Comparison of ENCODE assay signal across 15 cellular contexts in the genomic region with DNA sequence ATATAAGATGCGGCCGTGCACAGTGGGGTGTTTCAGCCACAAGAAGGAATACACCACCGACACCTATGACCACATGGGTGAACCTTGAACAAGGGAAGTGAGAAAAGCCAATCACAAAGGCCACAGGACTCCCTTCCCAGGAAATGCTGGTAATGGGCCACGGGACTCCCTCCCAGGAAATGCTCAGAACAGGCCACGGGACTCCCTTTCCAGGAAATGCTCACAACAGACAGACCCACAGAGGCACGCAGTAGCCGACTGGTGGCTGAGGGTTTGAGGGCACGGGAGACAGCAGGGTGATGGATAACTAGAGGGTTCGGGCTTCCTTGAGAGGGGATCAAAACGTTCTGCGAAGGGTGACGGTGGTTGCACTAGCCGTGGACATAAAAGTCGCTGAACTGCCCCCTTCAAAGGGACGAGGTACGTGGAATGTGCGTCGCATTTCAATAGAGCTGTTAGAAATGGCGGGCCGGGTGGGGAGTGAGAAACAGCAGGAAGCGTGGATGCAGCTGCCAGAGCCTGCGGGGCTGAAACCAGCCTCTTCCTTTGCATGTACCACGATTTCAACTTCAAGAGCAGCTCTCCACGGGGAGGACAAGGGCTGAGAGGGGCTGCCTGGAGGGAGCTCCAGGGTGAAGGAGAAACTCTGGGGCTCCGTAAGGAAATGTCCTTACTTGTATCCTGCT.
DNase-seq lines count a peak whose midpoint lies in the region; ATAC-seq, FAIRE-seq and TF ChIP-seq lines count a peak whose summit lies in the region.
"Had no signal": no experiment of that assay in that cellular context is flagged by ENCODE, and none has a peak within 500 bp of the region (broad histone marks: within the 10 kb centered on the region; RNA-seq: fewer than 3 reads in every experiment).

No MANE protein-coding gene starts in this region.

- no peak overlapping the region for H2BK20ac ChIP-seq in H9 (ENCODE audit: low read depth, low read length, poor library complexity, severe bottlenecking)

- H3K9me3 ChIP-seq in BE2C, result no peaks in the 10 kb centered on the region; the same call in 1 of the 2 replicates
- no peaks in the 10 kb centered on the region for H3K9me3 ChIP-seq in H9 (ENCODE audit: control insufficient read depth, low read depth, low read length)
- H3K9me3 ChIP-seq in GM12878 (replicated peaks; ENCODE audit: control insufficient read depth, insufficient read depth, low read length), result no peaks in the 10 kb centered on the region
- H3K9me3 ChIP-seq in lower lobe of right lung, result no peaks in the 10 kb centered on the region
- H3K9me3 ChIP-seq: breast epithelium had no signal

- TF ChIP-seq RAD21 in GM12878 (IDR thresholded peaks at IDR 0.05; ENCODE audit: insufficient read depth, low read depth, low read length), result no peak

- H3K4me1 ChIP-seq in BE2C, result no peaks in the 10 kb centered on the region
- peaks cover 2% of the 10 kb centered on the region; the same call in 1 of the 2 replicates for H3K4me1 ChIP-seq in H9 (ENCODE audit: insufficient read depth, low read length)
- peaks cover 19% of the 10 kb centered on the region for H3K4me1 ChIP-seq in GM12878 (ENCODE audit: control insufficient read depth, insufficient read depth, low read length)
- H3K4me1 ChIP-seq in lower lobe of right lung, result peaks cover 9% of the 10 kb centered on the region
- H3K4me1 ChIP-seq: breast epithelium had no signal

- H3K27me3 Mint-ChIP-seq in H9 (ENCODE audit: low read depth), result no peaks in the 10 kb centered on the region

- no peaks in the 10 kb centered on the region for H3K23me2 ChIP-seq in H9 (ENCODE audit: insufficient read length, low read depth, low read length, poor library complexity, severe bottlenecking)

- H3K18ac ChIP-seq in H9 (ENCODE audit: insufficient read length, low read depth, low read length), result no peak overlapping the region

- no peak overlapping the region for H2AK5ac ChIP-seq in H9 (ENCODE audit: insufficient read length, low read length)

- no peak overlapping the region for H3T11ph ChIP-seq in H9 (ENCODE audit: low read length)

- no peak overlapping the region for H4K8ac ChIP-seq in H9 (replicated peaks; ENCODE audit: insufficient read length, low read depth, low read length)

- no peak overlapping the region; a peak in 1 of 5 replicates for H3K4me3 Mint-ChIP-seq in H9

- H3K56ac ChIP-seq in H9 (ENCODE audit: insufficient read length, low read depth, low read length), result no peak overlapping the region

- POLR2A ChIA-PET in GM12878 (lab: Charles Lee), result no interaction called here

- no peak for FAIRE-seq in GM12878 (lab: Jason Lieb, UNC)

- H3K4me2 ChIP-seq in H9 (ENCODE audit: insufficient read depth, insufficient read length, low read length) (no peak overlapping the region), GM12878 (ENCODE audit: control insufficient read depth, insufficient read depth) (no peak overlapping the region)

- H3K27ac Mint-ChIP-seq in H9, result peak overlapping the region; percentile 39 to 92 (median 70); a peak in 6 of 7 replicates

- H4K5ac ChIP-seq in H9 (ENCODE audit: insufficient read length, low read depth, low read length), result no peak overlapping the region

- SMC1A ChIA-PET in GM12878 (lab: Charles Lee; ENCODE audit: uncharacterized antibody, unreplicated experiment), result no interaction called here

- no peak overlapping the region for H2BK5ac ChIP-seq in H9 (ENCODE audit: insufficient read length, low read length)

- H4K20me1 ChIP-seq in H9 (ENCODE audit: control insufficient read depth, insufficient read depth, insufficient read length), result no peaks in the 10 kb centered on the region
- H4K20me1 ChIP-seq in GM12878 (ENCODE audit: control insufficient read depth, insufficient read depth), result no peaks in the 10 kb centered on the region

- H3K23ac ChIP-seq in H9 (ENCODE audit: insufficient read length, low read depth, low read length), result no peak overlapping the region

- peaks cover 1% of the 10 kb centered on the region in 2 experiments; a peak in 3 of 5 replicates for H3K9me3 Mint-ChIP-seq in H9

- no peak for TF ChIP-seq POLR2A in GM12878 (IDR thresholded peaks at IDR 0.05; ENCODE audit: low read depth, low read length)

- no peaks in the 10 kb centered on the region for H3K79me1 ChIP-seq in H9 (ENCODE audit: insufficient read depth, low read depth, low read length, poor library complexity, severe bottlenecking)

- H3K4ac ChIP-seq in H9 (ENCODE audit: low read depth, low read length), result no peak overlapping the region

- in situ Hi-C loops in GM12878 (cut with MboI), result no loop called here

- H2AFZ ChIP-seq in H9 (ENCODE audit: low read length) (no peak overlapping the region), GM12878 (ENCODE audit: control insufficient read depth, low read depth, low read length) (no peak overlapping the region)

- no peaks in the 10 kb centered on the region for H3K27me3 ChIP-seq in BE2C
- no peaks in the 10 kb centered on the region for H3K27me3 ChIP-seq in H9 (ENCODE audit: insufficient read depth, low read length)
- H3K27me3 ChIP-seq in GM12878 (replicated peaks in 1 of 2; ENCODE audit: control insufficient read depth in 2 of 2, insufficient read depth in 2 of 2, low read length in 1 of 2), result no peaks in the 10 kb centered on the region
- H3K27me3 ChIP-seq in lower lobe of right lung (ENCODE audit: low read depth), result no peaks in the 10 kb centered on the region
- H3K27me3 ChIP-seq: breast epithelium had no signal

- peaks cover 0 to 2% (median 2%) of the 10 kb centered on the region in 3 experiments; a peak in 4 of 7 replicates for H3K36me3 Mint-ChIP-seq in H9 (ENCODE audit: insufficient read depth in 1 of 3, low read depth in 3 of 3)

- no peak for ATAC-seq in GM12878
- ATAC-seq in lower lobe of right lung, result no peak
- ATAC-seq in GM21576 (IDR thresholded peaks at IDR 0.05; ENCODE audit: unreplicated experiment), result no peak
- no peak for ATAC-seq in HG03025 (IDR thresholded peaks at IDR 0.05; ENCODE audit: low FRiP score, unreplicated experiment)

- 0 out of 2 replicates have a peak overlapping the region, but pooled peaks have one; percentile 17 for H3K14ac ChIP-seq in H9 (ENCODE audit: insufficient read depth, low read length)

- no CpG with 5 or more reads among the region's 25 CpGs for WGBS in H9 (ENCODE audit: extremely low coverage, insufficient read length, low lambda C conversion rate)
- WGBS in GM12878 (ENCODE audit: insufficient coverage, insufficient replicate concordance, low lambda C conversion rate, missing lambda C conversion rate), result 71% methylated on average over 25 of the region's 25 CpGs

- peak; percentile 2 for DNase-seq in BE2C
- no peak for DNase-seq in H9
- no peak for DNase-seq in GM12878 (ENCODE audit: low read depth, low spot score)
- DNase-seq in lower lobe of right lung, result peak; percentile 42
- no peak for DNase-seq in cerebellar nuclear complex (lab: John Stamatoyannopoulos, UW)
- DNase-seq in effector CD4-positive, alpha-beta T cell, result no peak
- DNase-seq: activated CD4-positive, alpha-beta T cell treated with anti-CD3 and anti-CD28 coated beads, Interleukin-2, amount 50 U/mL, for 4 hours; DMS 273 treated with DMSO at 0.1 percent for 48 hours; foreskin fibroblast; NCI-H2029; NCI-H526 treated with DMSO at 0.1 percent for 48 hours; substantia nigra had no signal

- CTCF ChIA-PET in GM12878 (lab: Yijun Ruan, JAX), result no interaction called here

- H2BK12ac ChIP-seq in H9 (ENCODE audit: insufficient read length, low read depth, low read length), result no peak overlapping the region

- peaks cover 25 to 34% of the 10 kb centered on the region in 2 experiments for H3K4me1 Mint-ChIP-seq in H9

- H3K27ac ChIP-seq in H9 (ENCODE audit: insufficient read length, low read depth, low read length), result no peak overlapping the region
- H3K27ac ChIP-seq in GM12878 (ENCODE audit: control insufficient read depth, insufficient read depth), result no peak overlapping the region
- H3K27ac ChIP-seq in lower lobe of right lung, result no peak overlapping the region
- H3K27ac ChIP-seq: breast epithelium had no signal

- H3K36me3 ChIP-seq in BE2C (no peaks in the 10 kb centered on the region), GM12878 (ENCODE audit: control insufficient read depth in 2 of 2, insufficient read depth in 2 of 2, low read length in 1 of 2) (peaks cover 0 to 1% of the 10 kb centered on the region in 2 experiments; a peak in 1 of 4 replicates), lower lobe of right lung (no peaks in the 10 kb centered on the region)
- H3K36me3 ChIP-seq: breast epithelium had no signal

- H3K79me2 ChIP-seq in H9 (ENCODE audit: insufficient read depth, low read length) (no peaks in the 10 kb centered on the region), GM12878 (ENCODE audit: control insufficient read depth, insufficient read depth, low read length) (peaks cover 7% of the 10 kb centered on the region)

- no peak for TF ChIP-seq EP300 in GM12878 (IDR thresholded peaks at IDR 0.05; ENCODE audit: borderline replicate concordance in 1 of 2, control insufficient read depth in 1 of 2, low read depth in 2 of 2, low read length in 2 of 2)

- H3K9ac ChIP-seq in H9 (ENCODE audit: extremely low read depth, insufficient read length, low read length) (no peak overlapping the region), GM12878 (ENCODE audit: control insufficient read depth, insufficient read depth, low read length) (no peak overlapping the region)

- H2BK15ac ChIP-seq in H9 (ENCODE audit: low read depth, low read length), result no peak overlapping the region

- no peak overlapping the region for H4K91ac ChIP-seq in H9 (ENCODE audit: insufficient read length, low read depth, low read length)

- BruUV-seq in GM12878 (replicated peaks; lab: Mats Ljungman, UMichigan), result no TSS peak

- intact Hi-C loops in GM12878 (cut with micrococcal nuclease; ENCODE audit: unreplicated experiment) (no loop called here), lower lobe of right lung (cut with DNase I) (no loop called here)

- TF ChIP-seq CTCF in BE2C (IDR thresholded peaks at IDR 0.05; ENCODE audit: low read depth, low read length) (no peak), H9 (conservative IDR thresholded peaks at IDR 0.05) (no peak), GM12878 (IDR thresholded peaks at IDR 0.05 in 2 of 3, conservative IDR thresholded peaks at IDR 0.05 in 1 of 3; ENCODE audit: control insufficient read depth in 2 of 3, extremely low read depth in 1 of 3, insufficient read depth in 1 of 3, low read depth in 3 of 3, low read length in 3 of 3) (no peak), lower lobe of right lung (IDR thresholded peaks at IDR 0.05) (no peak)

- H3K4me3 ChIP-seq in BE2C (ENCODE audit: low read depth, low read length), result no peak overlapping the region
- H3K4me3 ChIP-seq in GM12878, result no peak overlapping the region
- H3K4me3 ChIP-seq in lower lobe of right lung, result peak overlapping the region; percentile 17
- H3K4me3 ChIP-seq: breast epithelium had no signal

- RAD21 ChIA-PET in GM12878 (lab: Charles Lee; ENCODE audit: unreplicated experiment), result no interaction called here

- no peak overlapping the region for H2BK120ac ChIP-seq in H9 (ENCODE audit: low read depth, low read length, poor library complexity, severe bottlenecking)

TF ChIP-seq in GM12878, 131 proteins besides CTCF, POLR2A, EP300 and RAD21 (continues in another document):
- no peak for TF ChIP-seq HDGF (IDR thresholded peaks at IDR 0.05)
- TF ChIP-seq ATF3 (IDR thresholded peaks at IDR 0.05; ENCODE audit: borderline replicate concordance, extremely low read depth, low read depth, low read length), result no peak

Comparison
In these comparisons a context has a peak if more than half of its experiments do, and no peak if none do; other contexts are left out.
1. DNase-seq: peak in BE2C (single experiment) and lower lobe of right lung (single experiment); none in H9 (single experiment), GM12878 (single experiment), cerebellar nuclear complex (0 of 2) and effector CD4-positive, alpha-beta T cell (single experiment).